ENCODE assay signal across 1 cellular context in the genomic region with DNA sequence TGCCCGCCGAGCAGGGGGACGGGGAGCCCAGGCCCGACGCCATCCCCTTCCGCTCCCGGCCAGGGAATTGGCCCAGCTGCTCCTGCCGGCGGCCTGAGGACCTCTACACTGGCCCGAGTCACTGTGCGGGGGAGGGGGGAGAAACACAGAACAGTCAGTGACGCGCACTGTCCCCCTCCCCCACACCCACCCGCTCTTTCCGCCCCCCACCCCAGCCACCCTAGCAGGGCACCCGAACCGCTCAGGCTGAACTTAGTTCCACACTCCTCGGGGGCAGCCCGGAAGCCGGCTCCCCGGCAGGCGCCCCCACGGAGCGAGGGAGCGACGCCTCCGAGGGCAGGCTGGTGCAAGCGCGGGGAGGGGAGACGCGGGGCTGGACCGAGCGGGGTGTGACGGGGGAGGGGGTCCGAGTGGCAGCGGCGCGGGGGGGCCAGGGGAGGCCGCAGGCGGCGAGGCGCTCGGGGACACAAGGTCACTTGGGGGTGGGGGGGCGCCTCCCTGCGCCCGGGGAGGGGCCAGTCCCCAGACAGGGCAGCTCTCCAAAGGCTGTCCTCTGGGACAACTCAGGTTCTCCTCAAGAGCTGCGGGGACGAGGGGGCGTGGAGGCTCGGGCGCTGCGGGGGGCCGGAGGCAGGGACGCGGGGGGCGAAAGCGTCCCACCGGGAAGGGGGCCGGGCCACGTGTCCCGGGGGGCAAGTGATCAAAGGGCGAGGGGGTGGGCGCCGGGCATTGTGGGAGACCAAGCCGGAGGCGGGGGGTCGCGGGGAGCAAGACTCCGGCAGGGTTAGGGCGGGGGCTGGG.
TF ChIP-seq lines count a peak whose summit lies in the region.

No MANE protein-coding gene starts in this region.

TF ChIP-seq in K562, 482 proteins besides CTCF, POLR2A, EP300 and RAD21 (continues in another document):
- no peak for TF ChIP-seq CEBPB (tag; IDR thresholded peaks at IDR 0.05)
- TF ChIP-seq, protein P1, sequence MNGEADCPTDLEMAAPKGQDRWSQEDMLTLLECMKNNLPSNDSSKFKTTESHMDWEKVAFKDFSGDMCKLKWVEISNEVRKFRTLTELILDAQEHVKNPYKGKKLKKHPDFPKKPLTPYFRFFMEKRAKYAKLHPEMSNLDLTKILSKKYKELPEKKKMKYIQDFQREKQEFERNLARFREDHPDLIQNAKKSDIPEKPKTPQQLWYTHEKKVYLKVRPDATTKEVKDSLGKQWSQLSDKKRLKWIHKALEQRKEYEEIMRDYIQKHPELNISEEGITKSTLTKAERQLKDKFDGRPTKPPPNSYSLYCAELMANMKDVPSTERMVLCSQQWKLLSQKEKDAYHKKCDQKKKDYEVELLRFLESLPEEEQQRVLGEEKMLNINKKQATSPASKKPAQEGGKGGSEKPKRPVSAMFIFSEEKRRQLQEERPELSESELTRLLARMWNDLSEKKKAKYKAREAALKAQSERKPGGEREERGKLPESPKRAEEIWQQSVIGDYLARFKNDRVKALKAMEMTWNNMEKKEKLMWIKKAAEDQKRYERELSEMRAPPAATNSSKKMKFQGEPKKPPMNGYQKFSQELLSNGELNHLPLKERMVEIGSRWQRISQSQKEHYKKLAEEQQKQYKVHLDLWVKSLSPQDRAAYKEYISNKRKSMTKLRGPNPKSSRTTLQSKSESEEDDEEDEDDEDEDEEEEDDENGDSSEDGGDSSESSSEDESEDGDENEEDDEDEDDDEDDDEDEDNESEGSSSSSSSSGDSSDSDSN (IDR thresholded peaks at IDR 0.05; ENCODE audit: borderline replicate concordance in 1 of 2, low read depth in 2 of 2, low read length in 2 of 2), result peak; percentile 47 to 51; a peak in 1 of 4 replicates
- no peak for TF ChIP-seq GTF2F1 (IDR thresholded peaks at IDR 0.05; ENCODE audit: low read depth, low read length)
- no peak for TF ChIP-seq HOMEZ (CRISPR knock-in tag; IDR thresholded peaks at IDR 0.05)
- no peak for TF ChIP-seq PTBP1 (IDR thresholded peaks at IDR 0.05; ENCODE audit: low read depth, low read length)
- peak in 1 of 2 experiments; percentile 70; a peak in 1 of 4 replicates for TF ChIP-seq SIN3A (IDR thresholded peaks at IDR 0.05; ENCODE audit: borderline replicate concordance in 2 of 2, control insufficient read depth in 1 of 2, low read depth in 2 of 2, low read length in 2 of 2)
- TF ChIP-seq RBFOX2 (IDR thresholded peaks at IDR 0.05; ENCODE audit: low read depth, low read length), result peak; percentile 73
- TF ChIP-seq ZNF740 (CRISPR knock-in tag; IDR thresholded peaks at IDR 0.05), result no peak
- TF ChIP-seq ZNF740 (tag; IDR thresholded peaks at IDR 0.05), result peak in 1 of 2 experiments; percentile 30; a peak in 1 of 4 replicates
- TF ChIP-seq EGR1 (conservative IDR thresholded peaks at IDR 0.05), result peak; percentile 56; the same call in 1 of the 2 replicates
- TF ChIP-seq, protein P2, sequence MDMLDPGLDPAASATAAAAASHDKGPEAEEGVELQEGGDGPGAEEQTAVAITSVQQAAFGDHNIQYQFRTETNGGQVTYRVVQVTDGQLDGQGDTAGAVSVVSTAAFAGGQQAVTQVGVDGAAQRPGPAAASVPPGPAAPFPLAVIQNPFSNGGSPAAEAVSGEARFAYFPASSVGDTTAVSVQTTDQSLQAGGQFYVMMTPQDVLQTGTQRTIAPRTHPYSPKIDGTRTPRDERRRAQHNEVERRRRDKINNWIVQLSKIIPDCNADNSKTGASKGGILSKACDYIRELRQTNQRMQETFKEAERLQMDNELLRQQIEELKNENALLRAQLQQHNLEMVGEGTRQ (CRISPR knock-in tag; IDR thresholded peaks at IDR 0.05), result 0 out of 2 replicates have a peak, but pooled peaks have one; percentile 7
- no peak for TF ChIP-seq SOX6 (IDR thresholded peaks at IDR 0.05)
- TF ChIP-seq, protein P3, sequence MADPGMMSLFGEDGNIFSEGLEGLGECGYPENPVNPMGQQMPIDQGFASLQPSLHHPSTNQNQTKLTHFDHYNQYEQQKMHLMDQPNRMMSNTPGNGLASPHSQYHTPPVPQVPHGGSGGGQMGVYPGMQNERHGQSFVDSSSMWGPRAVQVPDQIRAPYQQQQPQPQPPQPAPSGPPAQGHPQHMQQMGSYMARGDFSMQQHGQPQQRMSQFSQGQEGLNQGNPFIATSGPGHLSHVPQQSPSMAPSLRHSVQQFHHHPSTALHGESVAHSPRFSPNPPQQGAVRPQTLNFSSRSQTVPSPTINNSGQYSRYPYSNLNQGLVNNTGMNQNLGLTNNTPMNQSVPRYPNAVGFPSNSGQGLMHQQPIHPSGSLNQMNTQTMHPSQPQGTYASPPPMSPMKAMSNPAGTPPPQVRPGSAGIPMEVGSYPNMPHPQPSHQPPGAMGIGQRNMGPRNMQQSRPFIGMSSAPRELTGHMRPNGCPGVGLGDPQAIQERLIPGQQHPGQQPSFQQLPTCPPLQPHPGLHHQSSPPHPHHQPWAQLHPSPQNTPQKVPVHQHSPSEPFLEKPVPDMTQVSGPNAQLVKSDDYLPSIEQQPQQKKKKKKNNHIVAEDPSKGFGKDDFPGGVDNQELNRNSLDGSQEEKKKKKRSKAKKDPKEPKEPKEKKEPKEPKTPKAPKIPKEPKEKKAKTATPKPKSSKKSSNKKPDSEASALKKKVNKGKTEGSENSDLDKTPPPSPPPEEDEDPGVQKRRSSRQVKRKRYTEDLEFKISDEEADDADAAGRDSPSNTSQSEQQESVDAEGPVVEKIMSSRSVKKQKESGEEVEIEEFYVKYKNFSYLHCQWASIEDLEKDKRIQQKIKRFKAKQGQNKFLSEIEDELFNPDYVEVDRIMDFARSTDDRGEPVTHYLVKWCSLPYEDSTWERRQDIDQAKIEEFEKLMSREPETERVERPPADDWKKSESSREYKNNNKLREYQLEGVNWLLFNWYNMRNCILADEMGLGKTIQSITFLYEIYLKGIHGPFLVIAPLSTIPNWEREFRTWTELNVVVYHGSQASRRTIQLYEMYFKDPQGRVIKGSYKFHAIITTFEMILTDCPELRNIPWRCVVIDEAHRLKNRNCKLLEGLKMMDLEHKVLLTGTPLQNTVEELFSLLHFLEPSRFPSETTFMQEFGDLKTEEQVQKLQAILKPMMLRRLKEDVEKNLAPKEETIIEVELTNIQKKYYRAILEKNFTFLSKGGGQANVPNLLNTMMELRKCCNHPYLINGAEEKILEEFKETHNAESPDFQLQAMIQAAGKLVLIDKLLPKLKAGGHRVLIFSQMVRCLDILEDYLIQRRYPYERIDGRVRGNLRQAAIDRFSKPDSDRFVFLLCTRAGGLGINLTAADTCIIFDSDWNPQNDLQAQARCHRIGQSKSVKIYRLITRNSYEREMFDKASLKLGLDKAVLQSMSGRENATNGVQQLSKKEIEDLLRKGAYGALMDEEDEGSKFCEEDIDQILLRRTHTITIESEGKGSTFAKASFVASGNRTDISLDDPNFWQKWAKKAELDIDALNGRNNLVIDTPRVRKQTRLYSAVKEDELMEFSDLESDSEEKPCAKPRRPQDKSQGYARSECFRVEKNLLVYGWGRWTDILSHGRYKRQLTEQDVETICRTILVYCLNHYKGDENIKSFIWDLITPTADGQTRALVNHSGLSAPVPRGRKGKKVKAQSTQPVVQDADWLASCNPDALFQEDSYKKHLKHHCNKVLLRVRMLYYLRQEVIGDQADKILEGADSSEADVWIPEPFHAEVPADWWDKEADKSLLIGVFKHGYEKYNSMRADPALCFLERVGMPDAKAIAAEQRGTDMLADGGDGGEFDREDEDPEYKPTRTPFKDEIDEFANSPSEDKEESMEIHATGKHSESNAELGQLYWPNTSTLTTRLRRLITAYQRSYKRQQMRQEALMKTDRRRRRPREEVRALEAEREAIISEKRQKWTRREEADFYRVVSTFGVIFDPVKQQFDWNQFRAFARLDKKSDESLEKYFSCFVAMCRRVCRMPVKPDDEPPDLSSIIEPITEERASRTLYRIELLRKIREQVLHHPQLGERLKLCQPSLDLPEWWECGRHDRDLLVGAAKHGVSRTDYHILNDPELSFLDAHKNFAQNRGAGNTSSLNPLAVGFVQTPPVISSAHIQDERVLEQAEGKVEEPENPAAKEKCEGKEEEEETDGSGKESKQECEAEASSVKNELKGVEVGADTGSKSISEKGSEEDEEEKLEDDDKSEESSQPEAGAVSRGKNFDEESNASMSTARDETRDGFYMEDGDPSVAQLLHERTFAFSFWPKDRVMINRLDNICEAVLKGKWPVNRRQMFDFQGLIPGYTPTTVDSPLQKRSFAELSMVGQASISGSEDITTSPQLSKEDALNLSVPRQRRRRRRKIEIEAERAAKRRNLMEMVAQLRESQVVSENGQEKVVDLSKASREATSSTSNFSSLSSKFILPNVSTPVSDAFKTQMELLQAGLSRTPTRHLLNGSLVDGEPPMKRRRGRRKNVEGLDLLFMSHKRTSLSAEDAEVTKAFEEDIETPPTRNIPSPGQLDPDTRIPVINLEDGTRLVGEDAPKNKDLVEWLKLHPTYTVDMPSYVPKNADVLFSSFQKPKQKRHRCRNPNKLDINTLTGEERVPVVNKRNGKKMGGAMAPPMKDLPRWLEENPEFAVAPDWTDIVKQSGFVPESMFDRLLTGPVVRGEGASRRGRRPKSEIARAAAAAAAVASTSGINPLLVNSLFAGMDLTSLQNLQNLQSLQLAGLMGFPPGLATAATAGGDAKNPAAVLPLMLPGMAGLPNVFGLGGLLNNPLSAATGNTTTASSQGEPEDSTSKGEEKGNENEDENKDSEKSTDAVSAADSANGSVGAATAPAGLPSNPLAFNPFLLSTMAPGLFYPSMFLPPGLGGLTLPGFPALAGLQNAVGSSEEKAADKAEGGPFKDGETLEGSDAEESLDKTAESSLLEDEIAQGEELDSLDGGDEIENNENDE (IDR thresholded peaks at IDR 0.05; ENCODE audit: low read depth, low read length), result no peak
- TF ChIP-seq CREM (IDR thresholded peaks at IDR 0.05; ENCODE audit: low read depth), result peak; percentile 67
- TF ChIP-seq KDM1A (IDR thresholded peaks at IDR 0.05), result peak in 1 of 2 experiments; percentile 33; a peak in 1 of 4 replicates
- TF ChIP-seq HLTF (IDR thresholded peaks at IDR 0.05), result no peak
- TF ChIP-seq, protein P4, sequence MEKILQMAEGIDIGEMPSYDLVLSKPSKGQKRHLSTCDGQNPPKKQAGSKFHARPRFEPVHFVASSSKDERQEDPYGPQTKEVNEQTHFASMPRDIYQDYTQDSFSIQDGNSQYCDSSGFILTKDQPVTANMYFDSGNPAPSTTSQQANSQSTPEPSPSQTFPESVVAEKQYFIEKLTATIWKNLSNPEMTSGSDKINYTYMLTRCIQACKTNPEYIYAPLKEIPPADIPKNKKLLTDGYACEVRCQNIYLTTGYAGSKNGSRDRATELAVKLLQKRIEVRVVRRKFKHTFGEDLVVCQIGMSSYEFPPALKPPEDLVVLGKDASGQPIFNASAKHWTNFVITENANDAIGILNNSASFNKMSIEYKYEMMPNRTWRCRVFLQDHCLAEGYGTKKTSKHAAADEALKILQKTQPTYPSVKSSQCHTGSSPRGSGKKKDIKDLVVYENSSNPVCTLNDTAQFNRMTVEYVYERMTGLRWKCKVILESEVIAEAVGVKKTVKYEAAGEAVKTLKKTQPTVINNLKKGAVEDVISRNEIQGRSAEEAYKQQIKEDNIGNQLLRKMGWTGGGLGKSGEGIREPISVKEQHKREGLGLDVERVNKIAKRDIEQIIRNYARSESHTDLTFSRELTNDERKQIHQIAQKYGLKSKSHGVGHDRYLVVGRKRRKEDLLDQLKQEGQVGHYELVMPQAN (IDR thresholded peaks at IDR 0.05; ENCODE audit: borderline replicate concordance), result 0 out of 2 replicates have a peak, but pooled peaks have one; percentile 17
- no peak for TF ChIP-seq GTF2B (IDR thresholded peaks at IDR 0.05; ENCODE audit: extremely low read depth, insufficient read length)
- no peak for TF ChIP-seq SREBF2 (CRISPR knock-in tag; IDR thresholded peaks at IDR 0.05)
- TF ChIP-seq STAT5B (CRISPR knock-in tag; IDR thresholded peaks at IDR 0.05), result no peak
- TF ChIP-seq ILF3 (IDR thresholded peaks at IDR 0.05; ENCODE audit: borderline replicate concordance), result no peak
- TF ChIP-seq NR2C2 (CRISPR knock-in tag; IDR thresholded peaks at IDR 0.05), result no peak
- TF ChIP-seq NR2C2 (tag; IDR thresholded peaks at IDR 0.05), result peak; percentile 41; the same call in 1 of the 2 replicates
- no peak for TF ChIP-seq ZSCAN29 (IDR thresholded peaks at IDR 0.05)
- TF ChIP-seq ZBTB7A (IDR thresholded peaks at IDR 0.05; ENCODE audit: borderline replicate concordance, control insufficient read depth, low read depth, low read length), result 0 out of 2 replicates have a peak, but pooled peaks have one; percentile 25
- TF ChIP-seq POLR2G (IDR thresholded peaks at IDR 0.05; ENCODE audit: low read depth, low read length), result peak; percentile 73
- TF ChIP-seq HMGN3 (IDR thresholded peaks at IDR 0.05; ENCODE audit: borderline replicate concordance, extremely low read depth, insufficient read length, low read depth, low read length), result no peak
